ENCODE assay signal across 11 cellular contexts in the genomic region with DNA sequence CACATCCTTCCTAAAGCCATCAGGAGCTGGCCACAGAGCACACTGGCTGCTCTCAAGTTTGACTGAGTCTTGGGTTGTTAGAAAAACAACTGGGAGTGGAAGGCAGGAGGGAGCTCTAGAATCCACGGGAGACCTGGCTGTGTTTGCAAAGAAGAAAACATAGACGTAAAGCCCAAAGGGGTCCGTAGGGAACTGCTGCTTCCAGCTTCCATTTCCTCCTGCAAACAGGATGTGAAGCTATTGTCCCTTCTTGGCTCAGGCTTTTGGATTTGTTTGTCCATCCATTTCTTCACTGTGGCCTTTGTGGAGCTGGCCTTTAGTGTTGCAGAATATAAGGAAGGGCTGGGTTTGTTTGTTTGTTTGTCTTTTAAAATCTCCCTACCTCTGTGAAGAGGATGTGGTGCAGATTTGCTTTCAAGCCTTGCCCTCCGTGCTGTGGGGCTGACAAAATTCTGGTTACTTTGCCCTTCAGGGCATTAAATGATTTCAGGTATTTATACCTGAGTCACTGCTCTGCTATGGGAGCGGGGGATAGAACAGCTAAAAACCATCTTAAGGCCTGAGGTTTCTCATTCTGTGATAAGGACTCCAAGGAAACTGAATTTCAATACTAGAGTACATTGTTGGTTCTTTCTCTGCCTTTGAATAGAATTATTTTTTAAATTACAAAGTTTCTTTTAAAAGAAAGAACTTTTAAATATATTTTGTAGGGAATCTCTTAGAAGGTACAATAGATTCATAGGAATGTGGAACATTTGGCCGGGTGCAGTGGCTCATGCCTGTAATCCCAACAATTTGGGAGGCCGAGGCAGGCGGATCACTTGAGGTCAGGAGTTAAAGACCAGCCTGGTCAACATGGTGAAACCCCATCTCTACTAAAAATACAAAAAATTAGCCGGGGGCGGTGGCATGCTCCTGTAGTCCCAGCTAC.
A peak's percentile ranks its signal among the peaks of the same experiment; 100 is the strongest.
DNase-seq lines count a peak whose midpoint lies in the region; ATAC-seq and TF ChIP-seq lines count a peak whose summit lies in the region.
"Had no signal": no experiment of that assay in that cellular context is flagged by ENCODE, and none has a peak within 500 bp of the region (broad histone marks: within the 10 kb centered on the region; RNA-seq: fewer than 3 reads in every experiment).

No MANE protein-coding gene starts in this region.

- no peaks in the 10 kb centered on the region for H3K79me2 ChIP-seq in GM23338 (replicated peaks; ENCODE audit: insufficient read depth)

- H3F3A ChIP-seq in GM23338 (replicated peaks; ENCODE audit: low read depth) = no peaks in the 10 kb centered on the region

- no peaks in the 10 kb centered on the region; the same call in 2 of the 3 replicates for H3K9me3 Mint-ChIP-seq in GM23338
- H3K9me3 Mint-ChIP-seq: activated B cell treated with CpG ODN at 0.5 μM for 24 hours; activated naive CD8-positive, alpha-beta T cell treated with anti-CD3 and anti-CD28 coated beads, Interleukin-2, amount 50 U/mL, for 24 hours had no signal

- peak overlapping the region; percentile 21 for H3K4me2 ChIP-seq in GM23338

- no peak overlapping the region for H2AFZ ChIP-seq in GM23338

- H3K4me3 ChIP-seq in GM23338 (no peak overlapping the region), astrocyte of the cerebellum (ENCODE audit: low read depth, low read length) (no peak overlapping the region), left ventricle myocardium inferior (peak overlapping the region; percentile 18), skeletal muscle tissue (ENCODE audit: low read length in 3 of 3) (no peak overlapping the region)

- H3K36me3 Mint-ChIP-seq in GM23338 (ENCODE audit: low read depth) = peaks cover 10% of the 10 kb centered on the region

- H3K27ac Mint-ChIP-seq in GM23338 = peak overlapping the region; percentile 91
- H3K27ac Mint-ChIP-seq: activated B cell treated with CpG ODN at 0.5 μM for 24 hours had no signal

- H3K27ac ChIP-seq in GM23338 (ENCODE audit: low read depth) (peak overlapping the region; percentile 83), left ventricle myocardium inferior (replicated peaks) (peak overlapping the region; percentile 89), skeletal muscle tissue (ENCODE audit: low read depth, low read length) (peak overlapping the region; percentile 58)

- intact Hi-C loops in left ventricle myocardium inferior (cut with micrococcal nuclease) = no loop called here

- DNase-seq in GM23338 (ENCODE audit: low spot score) = peak; percentile 56
- DNase-seq in astrocyte of the cerebellum (ENCODE audit: low read depth) = peak; percentile 34
- peak; percentile 41 for DNase-seq in left ventricle myocardium inferior
- DNase-seq in H4 (ENCODE audit: low spot score) = no peak
- no peak for DNase-seq in cerebellar nuclear complex (lab: John Stamatoyannopoulos, UW)
- no peak for DNase-seq in DMS53 (lab: John Stamatoyannopoulos, UW)
- DNase-seq: activated B cell treated with CpG ODN at 0.5 μM for 24 hours; activated naive CD8-positive, alpha-beta T cell treated with anti-CD3 and anti-CD28 coated beads, Interleukin-2, amount 50 U/mL, for 24 hours; DMS79 treated with DMSO at 0.1 percent for 48 hours had no signal

- peaks cover 17% of the 10 kb centered on the region for H3K4me1 ChIP-seq in GM23338 (ENCODE audit: insufficient read depth)
- peaks cover 45% of the 10 kb centered on the region for H3K4me1 ChIP-seq in left ventricle myocardium inferior
- H3K4me1 ChIP-seq in skeletal muscle tissue (ENCODE audit: control insufficient read depth in 3 of 3, insufficient read depth in 3 of 3, low read length in 3 of 3) = peaks cover 14 to 21% (median 17%) of the 10 kb centered on the region in 3 donors

- no peaks in the 10 kb centered on the region for H3K27me3 ChIP-seq in GM23338 (ENCODE audit: insufficient read depth)
- H3K27me3 ChIP-seq in left ventricle myocardium inferior (ENCODE audit: low read depth) = no peaks in the 10 kb centered on the region
- H3K27me3 ChIP-seq in skeletal muscle tissue (ENCODE audit: control insufficient read depth in 3 of 3, insufficient read depth in 3 of 3, low read length in 3 of 3) = no peaks in the 10 kb centered on the region

- TF ChIP-seq CTCF in GM23338 (conservative IDR thresholded peaks at IDR 0.05; ENCODE audit: low read depth in 2 of 2) (no peak), astrocyte of the cerebellum (IDR thresholded peaks at IDR 0.05; ENCODE audit: low read depth, low read length, missing control alignments) (no peak), left ventricle myocardium inferior (IDR thresholded peaks at IDR 0.05; ENCODE audit: borderline replicate concordance) (no peak)

- no peaks in the 10 kb centered on the region for H4K20me1 ChIP-seq in GM23338 (replicated peaks; ENCODE audit: insufficient read depth)

- peak overlapping the region in 1 of 3 donors; percentile 51 for H3K9ac ChIP-seq in skeletal muscle tissue (ENCODE audit: low read depth in 1 of 3, low read length in 3 of 3)

- ATAC-seq in GM23338 (peak; percentile 11; the same call in 2 of the 3 replicates), HG03565 (IDR thresholded peaks at IDR 0.05; ENCODE audit: unreplicated experiment) (no peak)

- no peaks in the 10 kb centered on the region for H3K9me2 ChIP-seq in GM23338 (ENCODE audit: insufficient read depth)

- H3K27me3 Mint-ChIP-seq in GM23338 (ENCODE audit: insufficient read depth, low read depth, poor library complexity) = peaks cover 2% of the 10 kb centered on the region
- H3K27me3 Mint-ChIP-seq: activated B cell treated with CpG ODN at 0.5 μM for 24 hours; activated naive CD8-positive, alpha-beta T cell treated with anti-CD3 and anti-CD28 coated beads, Interleukin-2, amount 50 U/mL, for 24 hours had no signal

- in situ Hi-C loops in astrocyte of the cerebellum (cut with HindIII; ENCODE audit: low sequenced_read_pairs) = no loop called here

- H3K36me3 ChIP-seq in GM23338 (ENCODE audit: insufficient read depth) = no peaks in the 10 kb centered on the region
- H3K36me3 ChIP-seq in left ventricle myocardium inferior = no peaks in the 10 kb centered on the region
- H3K36me3 ChIP-seq in skeletal muscle tissue (ENCODE audit: control insufficient read depth in 3 of 3, insufficient read depth in 3 of 3, low read length in 3 of 3) = no peaks in the 10 kb centered on the region

- peaks cover 15% of the 10 kb centered on the region for H3K4me1 Mint-ChIP-seq in GM23338
- H3K4me1 Mint-ChIP-seq: activated B cell treated with CpG ODN at 0.5 μM for 24 hours had no signal

- H3K9me3 ChIP-seq in left ventricle myocardium inferior (replicated peaks) (no peaks in the 10 kb centered on the region), skeletal muscle tissue (ENCODE audit: control insufficient read depth in 3 of 3, low read length in 3 of 3) (no peaks in the 10 kb centered on the region)

- H3K4me3 Mint-ChIP-seq in GM23338 = no peak overlapping the region
- H3K4me3 Mint-ChIP-seq: activated B cell treated with CpG ODN at 0.5 μM for 24 hours; activated naive CD8-positive, alpha-beta T cell treated with anti-CD3 and anti-CD28 coated beads, Interleukin-2, amount 50 U/mL, for 24 hours had no signal

TF ChIP-seq in GM23338, 12 proteins besides CTCF, POLR2A, EP300 and RAD21 (continues in another document):
- TF ChIP-seq POLR2AphosphoS5 (IDR thresholded peaks at IDR 0.05; ENCODE audit: low read depth) (no peak), ETS1 (IDR thresholded peaks at IDR 0.05) (no peak), ZNF331 (CRISPR knock-in tag; IDR thresholded peaks at IDR 0.05; ENCODE audit: low read depth) (no peak), NANOG (IDR thresholded peaks at IDR 0.05; ENCODE audit: borderline replicate concordance) (no peak)

Comparison
In these comparisons a context has a peak if more than half of its experiments do, and no peak if none do; other contexts are left out.
1. DNase-seq: peak in GM23338 (single experiment), astrocyte of the cerebellum (single experiment) and left ventricle myocardium inferior (single experiment); none in H4 (single experiment), cerebellar nuclear complex (0 of 2) and DMS53 (single experiment).
2. Peak in every context shown above with its lines, with median percentiles within 50 percentile points of each other: H3K27ac ChIP-seq.